1 cellular context compared by ENCODE assay signal in genomic region chr5:131256507-131256823, GRCh38.
TF ChIP-seq lines count a peak whose summit lies in the region.

No MANE protein-coding gene starts in this region.

TF ChIP-seq in K562, 482 proteins besides CTCF, POLR2A, EP300 and RAD21 (continued from another document):
- TF ChIP-seq MBD1 (CRISPR knock-in tag; IDR thresholded peaks at IDR 0.05) (no peak), IRF1 (CRISPR knock-in tag; IDR thresholded peaks at IDR 0.05; ENCODE audit: borderline replicate concordance) (no peak), THAP12 (CRISPR knock-in tag; IDR thresholded peaks at IDR 0.05) (no peak), ZNF740 (CRISPR knock-in tag; IDR thresholded peaks at IDR 0.05) (no peak), ZNF740 (tag; IDR thresholded peaks at IDR 0.05) (no peak), U2AF2 (optimal IDR thresholded peaks at IDR 0.05; ENCODE audit: low read depth, low read length) (no peak), BMI1 (IDR thresholded peaks at IDR 0.05; ENCODE audit: low read length) (no peak), KLF13 (tag; IDR thresholded peaks at IDR 0.05; ENCODE audit: borderline replicate concordance, low read depth) (no peak), ZNF318 (IDR thresholded peaks at IDR 0.05; ENCODE audit: borderline replicate concordance in 1 of 2, low read depth in 1 of 2) (no peak), ZNF57 (CRISPR knock-in tag; IDR thresholded peaks at IDR 0.05) (no peak), SETDB1 (IDR thresholded peaks at IDR 0.05; ENCODE audit: low read length) (no peak), ATF7 (IDR thresholded peaks at IDR 0.05) (no peak), HNRNPUL1 (IDR thresholded peaks at IDR 0.05; ENCODE audit: low read length) (no peak), ETV6 (IDR thresholded peaks at IDR 0.05; ENCODE audit: borderline replicate concordance in 1 of 2, low read depth in 2 of 2, low read length in 1 of 2) (no peak), ETV6 (CRISPR knock-in tag; IDR thresholded peaks at IDR 0.05; ENCODE audit: borderline replicate concordance) (no peak), ELK3 (CRISPR knock-in tag; IDR thresholded peaks at IDR 0.05) (no peak), PPARD (CRISPR knock-in tag; IDR thresholded peaks at IDR 0.05) (no peak), FOS (IDR thresholded peaks at IDR 0.05; ENCODE audit: extremely low read depth, insufficient read length) (no peak)
